In the genomic region with DNA sequence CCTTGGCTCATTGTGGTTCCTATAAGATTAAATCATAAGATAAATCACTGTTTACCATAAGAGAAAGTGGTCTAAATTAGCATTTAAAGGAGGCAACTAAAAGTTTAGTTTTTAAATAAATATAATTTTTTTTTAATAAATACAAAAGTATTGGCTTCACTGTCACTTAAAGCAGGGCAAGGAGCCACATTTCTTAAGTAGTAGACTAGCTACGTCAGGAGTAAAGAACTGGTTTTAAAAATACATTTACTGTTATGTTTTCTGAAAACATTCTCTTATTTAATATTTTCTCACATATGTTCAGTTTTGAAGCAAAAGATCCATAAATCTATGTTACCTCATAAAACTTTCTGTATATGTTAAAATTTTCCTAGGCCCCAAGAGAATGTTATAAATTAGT, we compare ENCODE assay signal across 17 cellular contexts. TPM values are rescaled to one million over a fixed set of nuclear protein-coding genes. Genes with fewer than 3 reads are reported as not detected.
DNase-seq lines count a peak whose midpoint lies in the region; ATAC-seq and TF ChIP-seq lines count a peak whose summit lies in the region.
"Had no signal": no experiment of that assay in that cellular context is flagged by ENCODE, and none has a peak within 500 bp of the region (broad histone marks: within the 10 kb centered on the region; RNA-seq: fewer than 3 reads in every experiment).

No MANE protein-coding gene starts in this region.

- H3K36me3 Mint-ChIP-seq in MCF 10A (ENCODE audit: insufficient read depth, unreplicated experiment), result no peaks in the 10 kb centered on the region

- H3K27me3 Mint-ChIP-seq in MCF 10A (ENCODE audit: insufficient read depth, unreplicated experiment), result no peaks in the 10 kb centered on the region
- H3K27me3 Mint-ChIP-seq: activated T-helper 17 cell treated with anti-CD3 and anti-CD28 coated beads, Interleukin-2, amount 50 U/mL, for 72 hours had no signal

- no peak for TF ChIP-seq CTCF in breast epithelium (IDR thresholded peaks at IDR 0.05)
- no peak for TF ChIP-seq CTCF in MCF 10A (IDR thresholded peaks at IDR 0.05; ENCODE audit: unreplicated experiment)
- TF ChIP-seq CTCF in fibroblast of the aortic adventitia (IDR thresholded peaks at IDR 0.05; ENCODE audit: insufficient read depth, low read length), result no peak
- no peak for TF ChIP-seq CTCF in psoas muscle (IDR thresholded peaks at IDR 0.05)
- no peak for TF ChIP-seq CTCF in uterus (IDR thresholded peaks at IDR 0.05)

- no peaks in the 10 kb centered on the region for H3K36me3 ChIP-seq in breast epithelium
- peaks cover 0 to 5% of the 10 kb centered on the region in 2 donors for H3K36me3 ChIP-seq in psoas muscle (ENCODE audit: insufficient read depth in 1 of 2, low read depth in 1 of 2)
- no peaks in the 10 kb centered on the region for H3K36me3 ChIP-seq in uterus
- H3K36me3 ChIP-seq: SJCRH30 had no signal

- H3K27ac Mint-ChIP-seq in MCF 10A (ENCODE audit: low read depth, unreplicated experiment), result no peak overlapping the region
- H3K27ac Mint-ChIP-seq: activated T-helper 17 cell treated with anti-CD3 and anti-CD28 coated beads, Interleukin-2, amount 50 U/mL, for 72 hours; endodermal cell had no signal

- TF ChIP-seq POLR2A in breast epithelium (IDR thresholded peaks at IDR 0.05) (no peak), uterus (IDR thresholded peaks at IDR 0.05) (no peak)

- H3K9me3 ChIP-seq in breast epithelium (no peaks in the 10 kb centered on the region), psoas muscle (no peaks in the 10 kb centered on the region), uterus (no peaks in the 10 kb centered on the region)
- H3K9me3 ChIP-seq: SJCRH30 had no signal

- CTCF ChIA-PET in MCF 10A (lab: Yijun Ruan, JAX), result interaction anchor here (0.8 to 3.7 kb wide), 4 partner anchors 85 to 514 kb away, joined by 3 to 16 read pairs (median 3); no protein-coding TSS in a partner anchor

- H3K9me3 Mint-ChIP-seq in MCF 10A (ENCODE audit: unreplicated experiment), result no peaks in the 10 kb centered on the region
- H3K9me3 Mint-ChIP-seq: activated T-helper 17 cell treated with anti-CD3 and anti-CD28 coated beads, Interleukin-2, amount 50 U/mL, for 72 hours; endodermal cell had no signal

- H3K27me3 ChIP-seq in breast epithelium (no peaks in the 10 kb centered on the region), psoas muscle (ENCODE audit: insufficient read depth in 3 of 3, low read length in 2 of 3) (no peaks in the 10 kb centered on the region), uterus (no peaks in the 10 kb centered on the region)
- H3K27me3 ChIP-seq: SJCRH30 had no signal

- peak overlapping the region; percentile 15 to 41 (median 35) for H3K4me3 ChIP-seq in breast epithelium
- H3K4me3 ChIP-seq in fibroblast of the aortic adventitia (ENCODE audit: low read depth, low read length), result peak overlapping the region; percentile 49
- peak overlapping the region; percentile 72 for H3K4me3 ChIP-seq in psoas muscle
- H3K4me3 ChIP-seq in uterus, result peak overlapping the region; percentile 22 to 42
- H3K4me3 ChIP-seq: SJCRH30 had no signal

- no peaks in the 10 kb centered on the region for H3K4me1 Mint-ChIP-seq in MCF 10A (ENCODE audit: insufficient read depth, unreplicated experiment)

- intact Hi-C loops in breast epithelium (cut with DNase I; ENCODE audit: low total_unique reads) (no loop called here), MCF 10A (cut with micrococcal nuclease) (no loop called here), psoas muscle (cut with DNase I) (loop anchor here in 1 of 2 donors (10.0 kb wide), 2 partner anchors 136 to 334 kb away; no protein-coding TSS in a partner anchor), uterus (cut with DNase I; ENCODE audit: low total_unique reads) (no loop called here)

- no peak overlapping the region for H3K4me3 Mint-ChIP-seq in MCF 10A (ENCODE audit: unreplicated experiment)
- H3K4me3 Mint-ChIP-seq: activated T-helper 17 cell treated with anti-CD3 and anti-CD28 coated beads, Interleukin-2, amount 50 U/mL, for 72 hours; endodermal cell had no signal

- POLR2A ChIA-PET in MCF 10A (lab: Yijun Ruan, JAX), result interaction anchor here (0.6 kb wide), 1 partner anchor 579 kb away, joined by 3 read pairs; no protein-coding TSS in a partner anchor

- ATAC-seq in psoas muscle, result peak in 1 of 4 donors; percentile 54
- ATAC-seq in HG03342 (IDR thresholded peaks at IDR 0.05; ENCODE audit: unreplicated experiment), result no peak
- ATAC-seq: activated T-helper 17 cell treated with anti-CD3 and anti-CD28 coated beads, Interleukin-2, amount 50 U/mL, for 72 hours had no signal

- BruUV-seq in MCF 10A (replicated peaks; lab: Mats Ljungman, UMichigan), result no TSS peak

- H3K4me1 ChIP-seq in breast epithelium (no peaks in the 10 kb centered on the region), psoas muscle (peaks cover 15% of the 10 kb centered on the region), uterus (peaks cover 0 to 4% of the 10 kb centered on the region in 2 donors)

- no peak overlapping the region for H3K27ac ChIP-seq in breast epithelium
- peak overlapping the region; percentile 74 for H3K27ac ChIP-seq in psoas muscle
- peak overlapping the region; percentile 81 to 84 for H3K27ac ChIP-seq in uterus
- H3K27ac ChIP-seq: 22Rv1, SJCRH30 had no signal

- WGBS in psoas muscle, 3 donors, result 32 to 36% (median 32%) methylated on average over 1 of the region's 1 CpG

- no peak for DNase-seq in breast epithelium (ENCODE audit: low spot score in 2 of 2)
- no peak for DNase-seq in MCF 10A (ENCODE audit: unreplicated experiment)
- DNase-seq in fibroblast of the aortic adventitia (ENCODE audit: low read depth), result peak; percentile 30
- no peak for DNase-seq in psoas muscle
- DNase-seq in uterus, result no peak
- no peak for DNase-seq in NCI-H2107 (lab: John Stamatoyannopoulos, UW)
- DNase-seq in DMS53 treated with DMSO at 0.1 percent for 48 hours (lab: John Stamatoyannopoulos, UW; ENCODE audit: unreplicated experiment), result no peak
- DNase-seq: activated CD4-positive, alpha-beta T cell treated with anti-CD3 and anti-CD28 coated beads, Interleukin-2, amount 50 U/mL, for 48 hours; endodermal cell; hippocampal formation; Karpas-422; NK-92 treated with Interleukin-12 subunit alpha and Interleukin-12 subunit beta, amount 100 ng/mL, for 24 hours; occipital lobe had no signal

RNA-seq across cellular contexts. Expression of gene ANGPTL1, which starts 2.2 kb away (rescaled TPM):
- total RNA-seq in breast epithelium, result 100 to 1,000 TPM in 1 of 3 donors, 10 to 100 TPM in 2; 25.2 to 137 (median 30.2) TPM
- total RNA-seq in MCF 10A (2022), result not detected in 2 replicates
- 6.0 and 6.6 TPM in 2 replicates for total RNA-seq in fibroblast of the aortic adventitia (ENCODE audit: low replicate concordance)
- total RNA-seq in psoas muscle, result 10 to 100 TPM; 25.3 to 46.9 (median 42.2) TPM
- polyA plus RNA-seq in psoas muscle, result 10 to 100 TPM; 12.9 to 52.4 (median 26.1) TPM
- 100 to 1,000 TPM in 3 of 4 donors, 10 to 100 TPM in 1; 77.8 to 286 (median 142) TPM for total RNA-seq in uterus
- total RNA-seq: activated T-helper 17 cell treated with anti-CD3 and anti-CD28 coated beads, Interleukin-2, amount 50 U/mL, for 72 hours; endodermal cell had no signal

Comparison
In these comparisons a context has a peak if more than half of its experiments do, and no peak if none do; other contexts are left out.
1. H3K27ac ChIP-seq: peak in psoas muscle (single experiment) and uterus (2 of 2); none in breast epithelium (0 of 2).
2. Peak in every context shown above with its lines, with median percentiles within 50 percentile points of each other: H3K4me3 ChIP-seq.